1 cellular context compared by ENCODE assay signal in the genomic region with DNA sequence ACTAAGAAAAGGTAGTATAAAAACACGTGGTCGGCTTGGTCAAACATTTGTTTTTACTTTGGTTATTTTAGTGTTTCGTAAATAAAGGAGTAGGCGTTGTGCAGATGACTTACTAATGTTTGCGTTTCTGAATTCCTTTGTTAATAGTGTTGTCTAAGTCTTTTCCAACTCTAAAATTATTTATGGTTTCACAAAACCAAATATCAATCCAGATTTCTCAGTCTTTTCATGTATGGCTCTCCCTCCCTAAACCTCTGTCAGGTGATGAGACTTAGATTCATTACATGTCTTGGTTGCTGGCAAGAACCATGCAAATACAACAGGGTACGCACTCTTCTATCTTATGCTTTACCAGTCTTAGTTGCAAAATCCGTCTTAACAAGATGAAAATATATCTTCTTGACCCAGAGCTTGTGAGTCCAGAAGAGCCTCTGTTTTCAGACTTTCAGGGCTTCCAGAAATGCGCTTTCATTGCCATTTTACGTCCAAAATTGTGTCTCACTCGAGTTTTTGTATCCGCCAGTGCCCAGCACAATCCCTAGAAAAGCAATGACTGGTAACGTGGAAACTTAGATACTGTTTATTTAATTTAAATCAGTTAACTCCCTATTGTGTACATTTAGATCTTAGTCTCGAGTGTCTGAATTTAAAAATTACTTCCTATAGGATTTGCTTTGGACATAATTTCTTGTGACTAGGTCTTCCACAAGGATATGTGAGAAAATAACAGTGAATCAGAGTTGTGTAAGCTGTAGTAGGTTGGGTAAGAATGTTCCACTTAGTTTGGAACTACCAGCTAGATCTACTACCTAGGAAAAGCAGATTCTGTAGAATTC.
A peak's percentile ranks its signal among the peaks of the same experiment; 100 is the strongest.
TF ChIP-seq lines count a peak whose summit lies in the region.

No MANE protein-coding gene starts in this region.

TF ChIP-seq in HEK293, 187 proteins besides CTCF, POLR2A, EP300 and RAD21 (continued from another document):
- TF ChIP-seq, protein P1, sequence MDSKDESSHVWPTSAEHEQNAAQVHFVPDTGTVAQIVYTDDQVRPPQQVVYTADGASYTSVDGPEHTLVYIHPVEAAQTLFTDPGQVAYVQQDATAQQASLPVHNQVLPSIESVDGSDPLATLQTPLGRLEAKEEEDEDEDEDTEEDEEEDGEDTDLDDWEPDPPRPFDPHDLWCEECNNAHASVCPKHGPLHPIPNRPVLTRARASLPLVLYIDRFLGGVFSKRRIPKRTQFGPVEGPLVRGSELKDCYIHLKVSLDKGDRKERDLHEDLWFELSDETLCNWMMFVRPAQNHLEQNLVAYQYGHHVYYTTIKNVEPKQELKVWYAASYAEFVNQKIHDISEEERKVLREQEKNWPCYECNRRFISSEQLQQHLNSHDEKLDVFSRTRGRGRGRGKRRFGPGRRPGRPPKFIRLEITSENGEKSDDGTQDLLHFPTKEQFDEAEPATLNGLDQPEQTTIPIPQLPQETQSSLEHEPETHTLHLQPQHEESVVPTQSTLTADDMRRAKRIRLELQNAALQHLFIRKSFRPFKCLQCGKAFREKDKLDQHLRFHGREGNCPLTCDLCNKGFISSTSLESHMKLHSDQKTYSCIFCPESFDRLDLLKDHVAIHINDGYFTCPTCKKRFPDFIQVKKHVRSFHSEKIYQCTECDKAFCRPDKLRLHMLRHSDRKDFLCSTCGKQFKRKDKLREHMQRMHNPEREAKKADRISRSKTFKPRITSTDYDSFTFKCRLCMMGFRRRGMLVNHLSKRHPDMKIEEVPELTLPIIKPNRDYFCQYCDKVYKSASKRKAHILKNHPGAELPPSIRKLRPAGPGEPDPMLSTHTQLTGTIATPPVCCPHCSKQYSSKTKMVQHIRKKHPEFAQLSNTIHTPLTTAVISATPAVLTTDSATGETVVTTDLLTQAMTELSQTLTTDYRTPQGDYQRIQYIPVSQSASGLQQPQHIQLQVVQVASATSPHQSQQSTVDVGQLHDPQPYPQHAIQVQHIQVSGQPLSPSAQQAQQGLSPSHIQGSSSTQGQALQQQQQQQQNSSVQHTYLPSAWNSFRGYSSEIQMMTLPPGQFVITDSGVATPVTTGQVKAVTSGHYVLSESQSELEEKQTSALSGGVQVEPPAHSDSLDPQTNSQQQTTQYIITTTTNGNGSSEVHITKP (tag by site-specific recombination; IDR thresholded peaks at IDR 0.05) = 0 out of 2 replicates have a peak, but pooled peaks have one; percentile 16
- 0 out of 2 replicates have a peak, but pooled peaks have one; percentile 24 for TF ChIP-seq ZNF335 (tag by site-specific recombination; conservative IDR thresholded peaks at IDR 0.05)
